ENCODE assay signal across 22 cellular contexts in the genomic region with DNA sequence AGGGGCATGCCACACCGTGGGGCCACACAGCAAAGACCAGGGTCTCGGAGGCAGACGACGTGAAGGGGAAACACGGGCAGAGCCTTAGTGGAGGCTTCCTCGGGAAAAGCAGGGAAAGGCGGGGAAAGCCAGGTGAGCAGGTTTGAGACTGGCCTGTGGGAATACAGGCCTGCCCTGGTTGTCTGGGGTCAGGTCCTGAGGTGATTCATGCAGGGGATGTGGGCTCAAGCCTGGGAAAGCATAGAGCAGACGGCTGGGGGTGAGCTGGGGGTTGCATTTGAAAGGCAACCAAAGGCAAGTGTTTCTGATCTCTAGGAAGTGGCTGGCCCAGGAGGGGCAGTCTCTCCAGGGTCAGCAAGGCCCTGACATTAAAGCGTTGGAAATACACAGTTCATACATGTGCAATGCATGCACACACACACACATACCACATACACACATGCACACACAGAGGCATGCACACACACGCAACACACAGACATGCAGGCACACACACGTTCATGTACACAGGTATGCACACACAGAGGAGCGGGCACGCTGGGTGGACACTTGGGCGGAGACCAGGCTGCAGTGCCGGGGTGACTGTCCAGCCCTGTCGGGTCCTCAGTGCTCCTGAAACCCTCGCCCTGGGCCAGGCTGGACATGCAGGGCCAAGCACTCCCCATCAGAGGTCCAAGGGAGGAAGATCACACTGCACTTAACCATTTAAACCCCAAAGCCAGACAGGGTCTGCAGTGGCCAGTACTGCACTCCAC.
"Had no signal": no experiment of that assay in that cellular context is flagged by ENCODE, and none has a peak within 500 bp of the region (broad histone marks: within the 10 kb centered on the region; RNA-seq: fewer than 3 reads in every experiment).

No MANE protein-coding gene starts in this region.

- H3K9me3 ChIP-seq: colonic mucosa, gastroesophageal sphincter, heart left ventricle, neutrophil, pancreas, sigmoid colon, upper lobe of right lung had no signal

- H3K4me3 Mint-ChIP-seq: activated naive CD8-positive, alpha-beta T cell; activated T-cell treated with anti-CD3 and anti-CD28 coated beads, Interleukin-2, amount 50 U/mL, for 4 hours; naive B cell; WTC11 had no signal

- H3K4me1 Mint-ChIP-seq: naive B cell, WTC11 had no signal

- H3K36me3 Mint-ChIP-seq: activated naive CD8-positive, alpha-beta T cell; naive B cell; WTC11 had no signal

- H3K4me3 ChIP-seq: colonic mucosa, dorsolateral prefrontal cortex, gastroesophageal sphincter, lung, pancreas, sigmoid colon, smooth muscle cell, upper lobe of right lung had no signal

- H3K27ac Mint-ChIP-seq: activated naive CD8-positive, alpha-beta T cell; activated T-helper 2 cell treated with anti-CD3 and anti-CD28 coated beads, Interferon-gamma antibody, Interleukin-2, Interleukin-4, amounts not matched to agents 10 μg/mL and 5 μg/mL and 100 μg/mL, durations not matched to agents 14 hours and 24 hours and 36 hours; WTC11 had no signal

- H3K9me3 Mint-ChIP-seq: activated T-cell treated with anti-CD3 and anti-CD28 coated beads, Interleukin-2, amount 50 U/mL, for 4 hours; activated T-helper 2 cell treated with anti-CD3 and anti-CD28 coated beads, Interferon-gamma antibody, Interleukin-2, Interleukin-4, amounts not matched to agents 10 μg/mL and 5 μg/mL and 100 μg/mL, durations not matched to agents 14 hours and 24 hours and 36 hours; naive B cell; WTC11 had no signal

- H3K36me3 ChIP-seq: colonic mucosa, gastroesophageal sphincter, heart left ventricle, neutrophil, pancreas, sigmoid colon, upper lobe of right lung had no signal

- H3K4me1 ChIP-seq: colonic mucosa, gastroesophageal sphincter, pancreas, upper lobe of right lung had no signal

- H3K27me3 ChIP-seq: colonic mucosa, dorsolateral prefrontal cortex, gastroesophageal sphincter, heart left ventricle, pancreas, sigmoid colon, upper lobe of right lung had no signal

- DNase-seq: activated CD8-positive, alpha-beta memory T cell treated with anti-CD3 and anti-CD28 coated beads for 24 hours; activated CD8-positive, alpha-beta memory T cell treated with anti-CD3 and anti-CD28 coated beads, Interleukin-2, amount 50 U/mL, for 48 hours; activated naive CD4-positive, alpha-beta T cell; activated T-cell treated with anti-CD3 and anti-CD28 coated beads, Interleukin-2, amount 50 U/mL, for 4 hours; colonic mucosa; naive B cell; sigmoid colon; stimulated activated CD4-positive, alpha-beta T cell treated with anti-CD3 and anti-CD28 coated beads, Interleukin-2, amount 100 ng/mL, for 48 hours; stimulated activated CD8-positive, alpha-beta memory T cell treated with anti-CD3 and anti-CD28 coated beads, Interleukin-4, amount 100 ng/mL, for 48 hours; stimulated activated naive CD4-positive, alpha-beta T cell; T-helper 1 cell; upper lobe of right lung had no signal

- ATAC-seq: activated T-cell treated with anti-CD3 and anti-CD28 coated beads, Interleukin-2, amount 50 U/mL, for 4 hours; gastroesophageal sphincter; upper lobe of right lung; WTC11 had no signal

- H3K27me3 Mint-ChIP-seq: activated naive CD8-positive, alpha-beta T cell; naive B cell had no signal

- H3K4me2 ChIP-seq: smooth muscle cell had no signal

- H3K27ac ChIP-seq: colonic mucosa, gastroesophageal sphincter, heart left ventricle, neutrophil, pancreas, sigmoid colon, upper lobe of right lung had no signal
